ENCODE assay signal across 1 cellular context in genomic region chr16:52488837-52489289, GRCh38.
TF ChIP-seq lines count a peak whose summit lies in the region.

No MANE protein-coding gene starts in this region.

TF ChIP-seq in HepG2, 621 proteins besides CTCF, POLR2A, EP300 and RAD21 (continued from another document and continues in another):
- TF ChIP-seq TIGD3 (CRISPR knock-in tag; IDR thresholded peaks at IDR 0.05; ENCODE audit: borderline replicate concordance) (no peak), ZNF7 (CRISPR knock-in tag; IDR thresholded peaks at IDR 0.05) (peak; percentile 35; the same call in 1 of the 2 replicates), HNF4G (IDR thresholded peaks at IDR 0.05; ENCODE audit: borderline replicate concordance, low read depth, low read length) (peak; percentile 98), HNF4G (CRISPR knock-in tag; IDR thresholded peaks at IDR 0.05; ENCODE audit: borderline replicate concordance, low read depth) (peak; percentile 96), TARDBP (CRISPR knock-in tag; IDR thresholded peaks at IDR 0.05) (0 out of 2 replicates have a peak, but pooled peaks have one; percentile 69), ZNF335 (CRISPR knock-in tag; IDR thresholded peaks at IDR 0.05) (peak; percentile 85), KDM6A (CRISPR knock-in tag; IDR thresholded peaks at IDR 0.05; ENCODE audit: low read depth) (peak; percentile 85), ZNF704 (CRISPR knock-in tag; IDR thresholded peaks at IDR 0.05; ENCODE audit: borderline replicate concordance) (no peak), FOXA1 (IDR thresholded peaks at IDR 0.05) (peak; percentile 65; the same call in 1 of the 2 replicates), FOXA1 (CRISPR knock-in tag; IDR thresholded peaks at IDR 0.05) (peak; percentile 95), HNRNPLL (IDR thresholded peaks at IDR 0.05; ENCODE audit: low read depth, low read length, poor library complexity, severe bottlenecking) (no peak), SAP130 (CRISPR knock-in tag; IDR thresholded peaks at IDR 0.05; ENCODE audit: low read depth) (peak; percentile 98), CBX2 (IDR thresholded peaks at IDR 0.05; ENCODE audit: low read depth, low read length) (no peak), CBX2 (CRISPR knock-in tag; IDR thresholded peaks at IDR 0.05; ENCODE audit: low read depth) (no peak), ZNF552 (CRISPR knock-in tag; IDR thresholded peaks at IDR 0.05; ENCODE audit: borderline replicate concordance) (no peak), ARID5B (CRISPR knock-in tag; IDR thresholded peaks at IDR 0.05) (peak; percentile 97), MAZ (IDR thresholded peaks at IDR 0.05; ENCODE audit: borderline replicate concordance, low read depth, low read length) (no peak), MAZ (CRISPR knock-in tag; IDR thresholded peaks at IDR 0.05; ENCODE audit: low read depth) (0 out of 2 replicates have a peak, but pooled peaks have one; percentile 48), CBX1 (IDR thresholded peaks at IDR 0.05; ENCODE audit: low read depth) (peak; percentile 80), HMG20A (CRISPR knock-in tag; IDR thresholded peaks at IDR 0.05; ENCODE audit: borderline replicate concordance) (peak; percentile 95; the same call in 1 of the 2 replicates), ZBTB43 (CRISPR knock-in tag; conservative IDR thresholded peaks at IDR 0.05) (peak; percentile 66; the same call in 1 of the 2 replicates), ZNF367 (CRISPR knock-in tag; IDR thresholded peaks at IDR 0.05; ENCODE audit: borderline replicate concordance) (no peak), ARID4A (CRISPR knock-in tag; IDR thresholded peaks at IDR 0.05; ENCODE audit: borderline replicate concordance) (peak; percentile 64; the same call in 1 of the 2 replicates), MEIS1 (CRISPR knock-in tag; IDR thresholded peaks at IDR 0.05; ENCODE audit: borderline replicate concordance) (0 out of 2 replicates have a peak, but pooled peaks have one; percentile 48), ZBTB10 (CRISPR knock-in tag; IDR thresholded peaks at IDR 0.05; ENCODE audit: borderline replicate concordance) (peak; percentile 95; the same call in 1 of the 2 replicates), ZNF333 (CRISPR knock-in tag; IDR thresholded peaks at IDR 0.05; ENCODE audit: borderline replicate concordance) (no peak), SMAD3 (CRISPR knock-in tag; IDR thresholded peaks at IDR 0.05) (peak; percentile 89), HDAC2 (CRISPR knock-in tag; IDR thresholded peaks at IDR 0.05) (peak; percentile 97), NFIB (CRISPR knock-in tag; IDR thresholded peaks at IDR 0.05; ENCODE audit: borderline replicate concordance) (no peak), SRY (CRISPR knock-in tag; IDR thresholded peaks at IDR 0.05) (no peak), ZNF503 (CRISPR knock-in tag; IDR thresholded peaks at IDR 0.05) (peak; percentile 80; the same call in 1 of the 2 replicates), HCFC1 (IDR thresholded peaks at IDR 0.05; ENCODE audit: low read depth, low read length) (no peak), EEA1 (CRISPR knock-in tag; IDR thresholded peaks at IDR 0.05; ENCODE audit: borderline replicate concordance) (no peak), ATF2 (CRISPR knock-in tag; IDR thresholded peaks at IDR 0.05) (peak; percentile 66; the same call in 1 of the 2 replicates), SOX5 (CRISPR knock-in tag; IDR thresholded peaks at IDR 0.05; ENCODE audit: borderline replicate concordance) (peak; percentile 88), SNAI1 (CRISPR knock-in tag; IDR thresholded peaks at IDR 0.05; ENCODE audit: borderline replicate concordance) (peak; percentile 40; the same call in 1 of the 2 replicates), ZNF292 (CRISPR knock-in tag; IDR thresholded peaks at IDR 0.05; ENCODE audit: borderline replicate concordance, low read depth) (peak; percentile 93; the same call in 1 of the 2 replicates), HINFP (CRISPR knock-in tag; IDR thresholded peaks at IDR 0.05; ENCODE audit: low read depth) (0 out of 2 replicates have a peak, but pooled peaks have one; percentile 25), ZMYM4 (CRISPR knock-in tag; IDR thresholded peaks at IDR 0.05) (peak; percentile 95)
